16 cellular contexts compared by ENCODE assay signal in the genomic region with DNA sequence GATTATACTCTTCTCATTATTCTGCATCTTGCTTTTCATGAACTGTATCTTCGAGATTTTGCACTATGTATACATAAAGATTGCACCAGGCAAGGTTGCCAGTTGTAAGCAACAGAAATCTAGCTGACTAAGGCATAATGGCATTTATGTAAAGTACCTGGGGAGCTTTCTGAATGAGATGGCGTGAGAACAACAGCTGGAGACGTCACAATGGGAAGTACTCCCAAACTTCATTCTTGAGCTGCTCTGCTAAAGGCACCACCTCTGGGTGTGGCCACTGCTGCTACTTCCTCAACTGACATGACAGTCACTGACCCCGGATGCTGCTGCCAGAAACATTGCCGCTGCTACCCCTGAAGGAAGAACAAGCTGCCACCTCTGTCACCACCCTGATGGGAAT.
"Had no signal": no experiment of that assay in that cellular context is flagged by ENCODE, and none has a peak within 500 bp of the region (broad histone marks: within the 10 kb centered on the region; RNA-seq: fewer than 3 reads in every experiment).

No MANE protein-coding gene starts in this region.

- H3K4me3 ChIP-seq: esophagus muscularis mucosa, left lung, transverse colon had no signal

- H3K36me3 Mint-ChIP-seq: activated naive CD8-positive, alpha-beta T cell had no signal

- DNase-seq: activated CD4-positive, alpha-beta memory T cell treated with anti-CD3 and anti-CD28 coated beads, Interleukin-2, amount 10 ng/mL, durations not matched to agents 7 days and 5 days; activated gamma-delta T cell; activated T-cell treated with anti-CD3 and anti-CD28 coated beads, Interleukin-2, amount 50 U/mL, for 48 hours; amygdala; brain microvascular endothelial cell; dermis blood vessel endothelial cell; head of caudate nucleus; islet precursor cell; left lung; stimulated activated CD4-positive, alpha-beta T cell treated with anti-CD3 and anti-CD28 coated beads, Interleukin-12 subunit alpha, Interleukin-12 subunit beta, amount 100 ng/mL, for 4 hours; stimulated activated naive CD4-positive, alpha-beta T cell; substantia nigra; transverse colon had no signal

- H3K27ac Mint-ChIP-seq: activated CD4-positive, alpha-beta memory T cell treated with anti-CD3 and anti-CD28 coated beads, Interleukin-2, amount 10 ng/mL, durations not matched to agents 7 days and 5 days; activated naive CD8-positive, alpha-beta T cell; T-helper 1 cell treated with Interleukin-12 subunit alpha and Interleukin-12 subunit beta and Interleukin-4 antibody, amounts not matched to agents 30 μg/mL and 1 μg/mL, for 36 hours had no signal

- H3K27me3 Mint-ChIP-seq: activated CD4-positive, alpha-beta memory T cell treated with anti-CD3 and anti-CD28 coated beads, Interleukin-2, amount 10 ng/mL, durations not matched to agents 7 days and 5 days; activated naive CD8-positive, alpha-beta T cell had no signal

- H3K4me1 Mint-ChIP-seq: activated CD4-positive, alpha-beta memory T cell treated with anti-CD3 and anti-CD28 coated beads, Interleukin-2, amount 10 ng/mL, durations not matched to agents 7 days and 5 days had no signal

- H3K27me3 ChIP-seq: brain microvascular endothelial cell, esophagus muscularis mucosa, left lung, transverse colon had no signal

- H3K4me1 ChIP-seq: esophagus muscularis mucosa, left lung had no signal

- H3K36me3 ChIP-seq: brain microvascular endothelial cell, esophagus muscularis mucosa, left lung, transverse colon had no signal

- H3K9me3 ChIP-seq: esophagus muscularis mucosa, transverse colon had no signal

- H3K4me3 Mint-ChIP-seq: activated CD4-positive, alpha-beta memory T cell treated with anti-CD3 and anti-CD28 coated beads, Interleukin-2, amount 10 ng/mL, durations not matched to agents 7 days and 5 days; activated naive CD8-positive, alpha-beta T cell; T-helper 1 cell treated with Interleukin-12 subunit alpha and Interleukin-12 subunit beta and Interleukin-4 antibody, amounts not matched to agents 30 μg/mL and 1 μg/mL, for 36 hours had no signal

- H3K27ac ChIP-seq: brain microvascular endothelial cell, esophagus muscularis mucosa, left lung, transverse colon had no signal

- ATAC-seq: left lung had no signal
